Comparison of ENCODE assay signal across 15 cellular contexts in genomic region chr2:177273456-177273855, GRCh38. TPM values are rescaled to one million over a fixed set of nuclear protein-coding genes. Genes with fewer than 3 reads are reported as not detected.
DNase-seq lines count a peak whose midpoint lies in the region; ATAC-seq and TF ChIP-seq lines count a peak whose summit lies in the region.
"Had no signal": no experiment of that assay in that cellular context is flagged by ENCODE, and none has a peak within 500 bp of the region (broad histone marks: within the 10 kb centered on the region; RNA-seq: fewer than 3 reads in every experiment).

No MANE protein-coding gene starts in this region.

- ATAC-seq in sciatic nerve (peak; percentile 53), HG03045 (IDR thresholded peaks at IDR 0.05; ENCODE audit: unreplicated experiment) (no peak), GM18909 (IDR thresholded peaks at IDR 0.05; ENCODE audit: poor library complexity, unreplicated experiment) (no peak)
- ATAC-seq: left lung had no signal

- TF ChIP-seq CTCF in foreskin fibroblast (IDR thresholded peaks at IDR 0.05; ENCODE audit: low read depth, low read length), result no peak

- H3K9me2 ChIP-seq in GM23248 (ENCODE audit: insufficient read depth), result no peaks in the 10 kb centered on the region

- peak overlapping the region; percentile 6 for H3K27ac ChIP-seq in GM23248
- H3K27ac ChIP-seq in SK-N-MC, result peak overlapping the region; percentile 73; the same call in 1 of the 2 replicates
- H3K27ac ChIP-seq: left lung had no signal

- H3K9me3 ChIP-seq in GM23248 (ENCODE audit: low read depth) (no peaks in the 10 kb centered on the region), SK-N-MC (ENCODE audit: low read depth, low read length) (no peaks in the 10 kb centered on the region)
- H3K9me3 ChIP-seq: left lung had no signal

- intact Hi-C loops in sciatic nerve (cut with DNase I), result no loop called here

- 7 to 11% methylated on average over 3 of the region's 3 CpGs for WGBS in GM23248 (ENCODE audit: low coverage in 1 of 2, low lambda C conversion rate in 2 of 2, missing lambda C conversion rate in 2 of 2), 2 experiments

- DNase-seq in GM23248 (peak; percentile 76), SK-N-MC (ENCODE audit: low read depth, low spot score) (no peak), foreskin fibroblast (peak; percentile 19 to 52), sciatic nerve (ENCODE audit: low spot score) (no peak), Ammon's horn (ENCODE audit: low spot score) (no peak), dermis blood vessel endothelial cell (no peak)
- DNase-seq: activated CD4-positive, alpha-beta T cell treated with anti-CD3 and anti-CD28 coated beads, Interleukin-2, amount 50 U/mL, for 4 hours; activated T-cell treated with anti-CD3 and anti-CD28 coated beads, Interleukin-2, amount 50 U/mL, for 24 hours; Calu3; GF-D8; left lung; NCI-H1436; stimulated activated CD4-positive, alpha-beta T cell treated with anti-CD3 and anti-CD28 coated beads, Interleukin-15, amount 100 ng/mL, for 24 hours had no signal

- H3K4me3 ChIP-seq in GM23248, result 0 out of 2 replicates have a peak overlapping the region, but pooled peaks have one; percentile 0
- H3K4me3 ChIP-seq in SK-N-MC, result no peak overlapping the region
- H3K4me3 ChIP-seq in foreskin fibroblast (ENCODE audit: low read depth in 1 of 2, low read length in 2 of 2), result no peak overlapping the region
- H3K4me3 ChIP-seq: left lung had no signal

- H3F3A ChIP-seq in GM23248 (ENCODE audit: insufficient read depth), result peaks cover 24% of the 10 kb centered on the region

- no peaks in the 10 kb centered on the region for H3K79me2 ChIP-seq in GM23248 (ENCODE audit: insufficient read depth)

- H3K36me3 ChIP-seq in GM23248 (ENCODE audit: low read depth), result no peaks in the 10 kb centered on the region
- no peaks in the 10 kb centered on the region for H3K36me3 ChIP-seq in SK-N-MC (ENCODE audit: insufficient read depth, low read length)
- H3K36me3 ChIP-seq: left lung had no signal

- in situ Hi-C loops in GM23248 (cut with MboI), result no loop called here

- H3K9ac ChIP-seq in GM23248 (no peak overlapping the region), SK-N-MC (ENCODE audit: insufficient read length) (no peak overlapping the region)

- peak overlapping the region; percentile 21 for H3K4me2 ChIP-seq in GM23248 (ENCODE audit: unreplicated experiment)

- no peaks in the 10 kb centered on the region for H4K20me1 ChIP-seq in GM23248 (ENCODE audit: insufficient read depth)

- H2AFZ ChIP-seq in GM23248, result peak overlapping the region; percentile 40

- H3K27me3 ChIP-seq in GM23248 (replicated peaks; ENCODE audit: insufficient read depth), result no peaks in the 10 kb centered on the region
- H3K27me3 ChIP-seq: left lung had no signal

- peaks cover 27% of the 10 kb centered on the region for H3K4me1 ChIP-seq in GM23248 (ENCODE audit: insufficient read depth)

RNA-seq across cellular contexts. Expression of gene NFE2L2, which starts 8.9 kb away (rescaled TPM):
- total RNA-seq in GM23248 (2014; rRNA removed; shearing (Covaris generic)), result 62.0 and 77.4 TPM in 2 replicates
- polyA plus RNA-seq in GM23248 (2016; fragmentation: Nextera tagmentation; extraction: Ambion mirVana), result 116 and 123 TPM in 2 replicates
- 149 TPM for total RNA-seq in sciatic nerve
- total RNA-seq in dermis blood vessel endothelial cell, result 57.9 and 69.9 TPM in 2 replicates

Comparison
In these comparisons a context has a peak if more than half of its experiments do, and no peak if none do; other contexts are left out.
1. DNase-seq: peak in GM23248 (single experiment) and foreskin fibroblast (2 of 2); none in SK-N-MC (single experiment), sciatic nerve (single experiment), Ammon's horn (single experiment) and dermis blood vessel endothelial cell (single experiment).